Comparison of ENCODE assay signal across 27 cellular contexts in the genomic region with DNA sequence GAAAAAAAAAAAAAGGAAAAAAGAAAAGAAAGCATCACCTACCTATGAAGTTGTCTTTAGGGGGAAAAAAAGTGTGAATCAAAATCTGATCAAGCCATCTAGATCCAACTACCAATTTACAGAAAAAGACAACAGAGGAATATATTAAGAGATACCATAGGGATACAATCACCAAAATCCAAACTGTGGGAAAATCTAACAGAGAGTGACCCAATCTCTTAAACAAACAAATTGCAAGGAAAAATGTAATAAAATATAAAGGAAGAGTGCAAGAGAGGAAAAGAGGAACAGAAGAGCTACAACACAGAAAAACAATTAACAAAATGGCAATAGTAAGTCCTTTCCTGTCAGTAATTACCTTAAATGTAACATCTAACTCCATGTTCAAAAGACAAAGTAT. TPM values are rescaled to one million over a fixed set of nuclear protein-coding genes. Genes with fewer than 3 reads are reported as not detected.
DNase-seq lines count a peak whose midpoint lies in the region; ATAC-seq, FAIRE-seq and TF ChIP-seq lines count a peak whose summit lies in the region.
"Had no signal": no experiment of that assay in that cellular context is flagged by ENCODE, and none has a peak within 500 bp of the region (broad histone marks: within the 10 kb centered on the region; RNA-seq: fewer than 3 reads in every experiment).

No MANE protein-coding gene starts in this region.

- TF ChIP-seq EP300 in A549 (IDR thresholded peaks at IDR 0.05) = no peak

- H3K27me3 Mint-ChIP-seq in CD4-positive, alpha-beta T cell = no peaks in the 10 kb centered on the region
- H3K27me3 Mint-ChIP-seq: activated CD8-positive, alpha-beta T cell treated with anti-CD3 and anti-CD28 coated beads for 36 hours; progenitor cell of endocrine pancreas had no signal

- intact Hi-C loops in CD4-positive, alpha-beta T cell (cut with DNase I, micrococcal nuclease) = no loop called here

- ATAC-seq in A549 (peak in 1 of 2 experiments; percentile 22; a peak in 2 of 6 replicates), GM21528 (IDR thresholded peaks at IDR 0.05; ENCODE audit: low FRiP score, unreplicated experiment) (no peak)
- ATAC-seq in CD4-positive, alpha-beta T cell (ENCODE audit: poor library complexity) = no peak
- ATAC-seq: activated CD8-positive, alpha-beta T cell treated with anti-CD3 and anti-CD28 coated beads for 36 hours; foreskin keratinocyte; heart left ventricle had no signal

- DNase-seq in A549 (ENCODE audit: low read depth in 1 of 2, low spot score in 1 of 2) = no peak
- DNase-seq in CD4-positive, alpha-beta T cell = no peak
- DNase-seq in fibroblast of peridontal ligament (ENCODE audit: extremely low read depth) = peak; percentile 46
- DNase-seq in NCI-H226 = no peak
- no peak for DNase-seq in HAP-1 (ENCODE audit: low spot score in 2 of 2)
- no peak for DNase-seq in HuH-7.5 (ENCODE audit: low spot score)
- DNase-seq: activated CD8-positive, alpha-beta T cell treated with anti-CD3 and anti-CD28 coated beads for 36 hours; cortex of kidney; DMS79; endodermal cell; heart left ventricle; Karpas-422; left ventricle myocardium inferior; NCI-H2029; sigmoid colon; stimulated activated CD4-positive, alpha-beta T cell treated with anti-CD3 and anti-CD28 coated beads, Interleukin-4, amount 100 ng/mL, for 1 hour; SW 1271 had no signal

- H3K9me3 ChIP-seq in A549 (no peaks in the 10 kb centered on the region), OCI-LY1 (ENCODE audit: low read length) (no peaks in the 10 kb centered on the region), HAP-1 (no peaks in the 10 kb centered on the region)
- no peaks in the 10 kb centered on the region for H3K9me3 ChIP-seq in CD4-positive, alpha-beta T cell (ENCODE audit: control insufficient read depth, low read length)
- H3K9me3 ChIP-seq: ascending aorta, esophagus muscularis mucosa, heart left ventricle, left ventricle myocardium inferior, sigmoid colon, tibial nerve had no signal

- H3K4me1 Mint-ChIP-seq in CD4-positive, alpha-beta T cell (ENCODE audit: low read depth) = peaks cover 39% of the 10 kb centered on the region
- H3K4me1 Mint-ChIP-seq: endodermal cell, neural progenitor cell had no signal

- peak overlapping the region; percentile 19 for H3K4me2 ChIP-seq in A549
- H3K4me2 ChIP-seq in OCI-LY1 (ENCODE audit: low read length) = no peak overlapping the region; the same call in 1 of the 2 replicates
- H3K4me2 ChIP-seq: neural progenitor cell had no signal

- peak; percentile 7 for FAIRE-seq in A549 (lab: Jason Lieb, UNC)
- FAIRE-seq: keratinocyte had no signal

- H3K9ac ChIP-seq in OCI-LY1 (ENCODE audit: low read length) = no peak overlapping the region
- H3K9ac ChIP-seq: neural progenitor cell had no signal

- peak overlapping the region; percentile 30 for H3K4me3 Mint-ChIP-seq in CD4-positive, alpha-beta T cell
- H3K4me3 Mint-ChIP-seq: activated CD8-positive, alpha-beta T cell treated with anti-CD3 and anti-CD28 coated beads for 36 hours; endodermal cell; neural progenitor cell had no signal

- in situ Hi-C loops in HAP-1 (cut with MboI; ENCODE audit: low sequenced_read_pairs) = no loop called here

- CTCF ChIA-PET in A549 (lab: Yijun Ruan, JAX) = interaction anchor here (1.1 kb wide), 1 partner anchor 64 kb away, joined by 3 read pairs; no protein-coding TSS in a partner anchor
- CTCF ChIA-PET in CD4-positive, alpha-beta T cell (lab: Charles Lee) = no interaction called here

- peaks cover 26% of the 10 kb centered on the region for H3K36me3 Mint-ChIP-seq in CD4-positive, alpha-beta T cell (ENCODE audit: low read depth)

- TF ChIP-seq RAD21 in A549 (conservative IDR thresholded peaks at IDR 0.05 in 1 of 2, IDR thresholded peaks at IDR 0.05 in 1 of 2) = no peak

- H3K36me3 ChIP-seq in OCI-LY1 (ENCODE audit: insufficient read depth, low read length) = peaks cover 10% of the 10 kb centered on the region; the same call in 1 of the 2 replicates
- H3K36me3 ChIP-seq in HAP-1 (replicated peaks) = peaks cover 15% of the 10 kb centered on the region
- H3K36me3 ChIP-seq: ascending aorta, esophagus muscularis mucosa, heart left ventricle, left ventricle myocardium inferior, neural progenitor cell, sigmoid colon had no signal

- H3K27ac ChIP-seq in A549 = peak overlapping the region; percentile 35 to 60; a peak in 4 of 6 replicates
- no peak overlapping the region for H3K27ac ChIP-seq in CD4-positive, alpha-beta T cell (ENCODE audit: low read depth, low read length)
- H3K27ac ChIP-seq in OCI-LY1 (ENCODE audit: low read depth, low read length, poor library complexity, severe bottlenecking) = peak overlapping the region; percentile 32
- H3K27ac ChIP-seq: ascending aorta, esophagus muscularis mucosa, foreskin keratinocyte, heart left ventricle, left ventricle myocardium inferior, neural progenitor cell, sigmoid colon, tibial nerve had no signal

- TF ChIP-seq CTCF in A549 (IDR thresholded peaks at IDR 0.05) (no peak), OCI-LY1 (IDR thresholded peaks at IDR 0.05; ENCODE audit: low read length) (no peak)
- TF ChIP-seq CTCF in CD4-positive, alpha-beta T cell (IDR thresholded peaks at IDR 0.05) = no peak

- H3K27me3 ChIP-seq in CD4-positive, alpha-beta T cell (ENCODE audit: control insufficient read depth, insufficient read depth, low read length) = no peaks in the 10 kb centered on the region
- H3K27me3 ChIP-seq in OCI-LY1 (ENCODE audit: insufficient read depth, low read length) = no peaks in the 10 kb centered on the region
- H3K27me3 ChIP-seq in HAP-1 (ENCODE audit: low read depth) = no peaks in the 10 kb centered on the region
- H3K27me3 ChIP-seq: ascending aorta, esophagus muscularis mucosa, foreskin keratinocyte, heart left ventricle, neural progenitor cell, sigmoid colon, tibial nerve had no signal

- H3K27ac Mint-ChIP-seq in CD4-positive, alpha-beta T cell = no peak overlapping the region
- H3K27ac Mint-ChIP-seq: activated CD8-positive, alpha-beta T cell treated with anti-CD3 and anti-CD28 coated beads for 36 hours; activated T-helper 2 cell treated with anti-CD3 and anti-CD28 coated beads, Interferon-gamma antibody, Interleukin-2, Interleukin-4, amounts not matched to agents 10 μg/mL and 5 μg/mL and 100 μg/mL, durations not matched to agents 14 hours and 24 hours and 36 hours; endodermal cell; neural progenitor cell; progenitor cell of endocrine pancreas had no signal

- peaks cover 73% of the 10 kb centered on the region for H3K79me2 ChIP-seq in OCI-LY1 (ENCODE audit: insufficient read depth, low read length)

- H3K9me2 ChIP-seq in OCI-LY1 (ENCODE audit: low read depth, low read length) = no peaks in the 10 kb centered on the region

- peaks cover 23% of the 10 kb centered on the region for H3K4me1 ChIP-seq in A549
- H3K4me1 ChIP-seq in OCI-LY1 (ENCODE audit: insufficient read depth, low read length, severe bottlenecking) = peaks cover 24% of the 10 kb centered on the region
- H3K4me1 ChIP-seq in HAP-1 = no peaks in the 10 kb centered on the region; the same call in 1 of the 2 replicates
- H3K4me1 ChIP-seq: ascending aorta, foreskin keratinocyte, neural progenitor cell had no signal

- H3K4me3 ChIP-seq in A549 (no peak overlapping the region), OCI-LY1 (ENCODE audit: low read depth, low read length, poor library complexity, severe bottlenecking) (no peak overlapping the region), HAP-1 (no peak overlapping the region)
- H3K4me3 ChIP-seq: ascending aorta, esophagus muscularis mucosa, heart left ventricle, left ventricle myocardium inferior, neural progenitor cell, sigmoid colon, tibial nerve had no signal

- no peaks in the 10 kb centered on the region for H3F3A ChIP-seq in OCI-LY1 (ENCODE audit: insufficient read depth, low read length)

- no peaks in the 10 kb centered on the region for H3K9me3 Mint-ChIP-seq in CD4-positive, alpha-beta T cell
- H3K9me3 Mint-ChIP-seq: activated CD8-positive, alpha-beta T cell treated with anti-CD3 and anti-CD28 coated beads for 36 hours; activated T-helper 2 cell treated with anti-CD3 and anti-CD28 coated beads, Interferon-gamma antibody, Interleukin-2, Interleukin-4, amounts not matched to agents 10 μg/mL and 5 μg/mL and 100 μg/mL, durations not matched to agents 14 hours and 24 hours and 36 hours had no signal

- no peak overlapping the region for H2AFZ ChIP-seq in OCI-LY1 (ENCODE audit: low read length)
- H2AFZ ChIP-seq: neural progenitor cell had no signal

- POLR2A ChIA-PET in A549 (lab: Yijun Ruan, JAX) = interaction anchor here (1.5 kb wide), 1 partner anchor 19 kb away, joined by 5 read pairs; a partner anchor contains a TSS
- POLR2A ChIA-PET in CD4-positive, alpha-beta T cell (lab: Charles Lee) = no interaction called here

- no peaks in the 10 kb centered on the region for H4K20me1 ChIP-seq in OCI-LY1 (ENCODE audit: insufficient read depth, low read length)

- no peak for TF ChIP-seq POLR2A in A549 (IDR thresholded peaks at IDR 0.05; ENCODE audit: low read length)

TF ChIP-seq in A549, 52 proteins besides CTCF, POLR2A, EP300 and RAD21:
- TF ChIP-seq SREBF2 (IDR thresholded peaks at IDR 0.05) = no peak
- TF ChIP-seq CEBPB (IDR thresholded peaks at IDR 0.05) = no peak
- TF ChIP-seq MAFK (IDR thresholded peaks at IDR 0.05; ENCODE audit: partially characterized antibody) = no peak

RNA-seq across cellular contexts. Expression of a gene that starts 19.0 kb away (rescaled TPM):
- 119 and 155 TPM in 2 replicates for polyA plus RNA-seq in A549 (2011; rRNA removed)
- polyA plus RNA-seq in A549 (2012; cell fraction: cytosol; rRNA removed) = 21.8 and 23.0 TPM in 2 replicates
- 26.2 and 46.4 TPM in 2 replicates for polyA plus RNA-seq in A549 (2012; cell fraction: nucleus; rRNA removed)
- polyA plus RNA-seq in A549 (2017; fragmentation: RNase III; extraction: RNeasy Plus Mini Kit Qiagen cat#74134 plus additional on column Dnase treatment) = 54.4 to 62.0 TPM (median 61.8 TPM) in 3 replicates
- polyA minus RNA-seq in A549 (2011; rRNA and poly(A)+ RNA removed) = 42.6 and 47.7 TPM in 2 replicates
- total RNA-seq in CD4-positive, alpha-beta T cell = 10 to 100 TPM; 61.1 to 62.8 TPM
